In the genomic region with DNA sequence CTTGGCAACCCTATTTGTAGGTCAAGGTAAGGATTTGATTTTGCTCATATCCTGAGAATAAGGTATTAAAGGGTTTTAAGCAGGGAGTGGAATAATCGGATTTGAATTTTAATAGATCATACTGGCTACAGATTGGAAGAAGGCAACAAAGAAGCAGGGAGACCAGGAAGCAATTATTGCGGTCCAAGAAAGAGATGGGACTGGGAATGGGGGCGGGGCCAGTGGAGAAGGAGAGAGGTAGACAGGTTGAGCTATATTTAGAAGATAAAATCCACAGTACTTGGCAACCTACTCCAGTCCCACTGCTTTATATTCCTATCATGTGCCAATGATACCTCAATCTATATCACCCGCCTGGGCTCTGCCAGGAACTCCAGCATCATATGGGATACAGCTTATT, we compare ENCODE assay signal across 23 cellular contexts. TPM values are rescaled to one million over a fixed set of nuclear protein-coding genes. Genes with fewer than 3 reads are reported as not detected.
DNase-seq lines count a peak whose midpoint lies in the region; ATAC-seq, FAIRE-seq and TF ChIP-seq lines count a peak whose summit lies in the region.
"Had no signal": no experiment of that assay in that cellular context is flagged by ENCODE, and none has a peak within 500 bp of the region (broad histone marks: within the 10 kb centered on the region; RNA-seq: fewer than 3 reads in every experiment).

No MANE protein-coding gene starts in this region.

- H3K9ac ChIP-seq in H1 (replicated peaks in 1 of 4; ENCODE audit: extremely low read depth in 1 of 4, low read depth in 3 of 4, low read length in 3 of 4) = no peak overlapping the region
- H3K9ac ChIP-seq: BLaER1 treated with 17β-estradiol and CSF1 and Interleukin-3, amounts not matched to agents 10 nM and 100 nM had no signal

- H3K4me1 ChIP-seq in H1 (replicated peaks in 1 of 4; ENCODE audit: control insufficient read depth in 3 of 4, insufficient read depth in 4 of 4, low read length in 3 of 4) (peaks cover 0 to 2% (median under 1%) of the 10 kb centered on the region in 4 experiments; a peak in 1 of 7 replicates), ascending aorta (no peaks in the 10 kb centered on the region), gastroesophageal sphincter (peaks cover 0 to 3% (median 0%) of the 10 kb centered on the region in 3 donors)

- no peak overlapping the region for H3K4ac ChIP-seq in H1 (replicated peaks; ENCODE audit: insufficient read length, low read depth, low read length)

- H3K4me1 Mint-ChIP-seq in glutamatergic neuron (ENCODE audit: low read depth, unreplicated experiment) = no peaks in the 10 kb centered on the region

- H4K8ac ChIP-seq in H1 (ENCODE audit: extremely low read depth, insufficient read depth, low read length) = no peak overlapping the region

- no peak overlapping the region for H2BK15ac ChIP-seq in H1 (ENCODE audit: low read length)

- H2BK5ac ChIP-seq in H1 (ENCODE audit: low read depth, low read length) = no peak overlapping the region

- no peak overlapping the region for H3K4me3 ChIP-seq in WERI-Rb-1 (ENCODE audit: low read depth, low read length)
- H3K4me3 ChIP-seq in H1 (ENCODE audit: extremely low read depth in 1 of 4, insufficient read depth in 2 of 4, low read depth in 3 of 4, low read length in 4 of 4) = no peak overlapping the region
- no peak overlapping the region for H3K4me3 ChIP-seq in ascending aorta
- no peak overlapping the region for H3K4me3 ChIP-seq in gastroesophageal sphincter
- H3K4me3 ChIP-seq: BLaER1 treated with 17β-estradiol and CSF1 and Interleukin-3, amounts not matched to agents 10 nM and 100 nM; GM12878 had no signal

- H3K27me3 Mint-ChIP-seq in glutamatergic neuron (ENCODE audit: unreplicated experiment) = peaks cover 2% of the 10 kb centered on the region

- H3K27me3 ChIP-seq in WERI-Rb-1 (ENCODE audit: insufficient read depth, low read depth, severe bottlenecking) (no peaks in the 10 kb centered on the region), H1 (replicated peaks in 1 of 4; ENCODE audit: control insufficient read depth in 3 of 4, extremely low read depth in 1 of 4, insufficient read depth in 3 of 4, low read length in 3 of 4) (no peaks in the 10 kb centered on the region), ascending aorta (no peaks in the 10 kb centered on the region), gastroesophageal sphincter (peaks cover 2% of the 10 kb centered on the region)
- H3K27me3 ChIP-seq: BLaER1 treated with 17β-estradiol and CSF1 and Interleukin-3, amounts not matched to agents 10 nM and 100 nM had no signal

- no peak for TF ChIP-seq EP300 in H1 (IDR thresholded peaks at IDR 0.05; ENCODE audit: borderline replicate concordance in 1 of 2, low read depth in 2 of 2, low read length in 2 of 2)
- no peak for TF ChIP-seq EP300 in gastroesophageal sphincter (IDR thresholded peaks at IDR 0.05)

- no peak overlapping the region for H4K5ac ChIP-seq in H1 (ENCODE audit: insufficient read length, low read depth, low read length)

- no peak overlapping the region for H2BK120ac ChIP-seq in H1 (replicated peaks; ENCODE audit: low read depth, low read length)

- H3K27ac ChIP-seq in WERI-Rb-1 = peak overlapping the region; percentile 24
- no peak overlapping the region for H3K27ac ChIP-seq in H1 (ENCODE audit: low read depth, low read length)
- H3K27ac ChIP-seq in ascending aorta = no peak overlapping the region
- no peak overlapping the region for H3K27ac ChIP-seq in gastroesophageal sphincter
- H3K27ac ChIP-seq: BLaER1 treated with 17β-estradiol and CSF1 and Interleukin-3, amounts not matched to agents 10 nM and 100 nM; C4-2B had no signal

- no peaks in the 10 kb centered on the region; the same call in 1 of the 2 replicates for H3K23me2 ChIP-seq in H1 (ENCODE audit: low read depth, low read length)

- no peak overlapping the region for H3K23ac ChIP-seq in H1 (ENCODE audit: insufficient read length)

- H3K36me3 Mint-ChIP-seq in glutamatergic neuron (ENCODE audit: unreplicated experiment) = peaks cover 4% of the 10 kb centered on the region
- H3K36me3 Mint-ChIP-seq: CD8-positive, alpha-beta T cell had no signal

- no peak for ATAC-seq in gastroesophageal sphincter
- ATAC-seq: CD8-positive, alpha-beta T cell; GM12878 had no signal

- no peak for TF ChIP-seq CTCF in WERI-Rb-1 (IDR thresholded peaks at IDR 0.05; ENCODE audit: low read depth, low read length)
- TF ChIP-seq CTCF in H1 (IDR thresholded peaks at IDR 0.05; ENCODE audit: control extremely low read depth in 1 of 3, insufficient read depth in 1 of 3, low read depth in 1 of 3, low read length in 3 of 3) = no peak
- no peak for TF ChIP-seq CTCF in ascending aorta (IDR thresholded peaks at IDR 0.05)
- no peak for TF ChIP-seq CTCF in gastroesophageal sphincter (IDR thresholded peaks at IDR 0.05)
- TF ChIP-seq CTCF in glutamatergic neuron (IDR thresholded peaks at IDR 0.05; ENCODE audit: partially characterized antibody, unreplicated experiment) = no peak
- no peak for TF ChIP-seq CTCF in GM10266 (IDR thresholded peaks at IDR 0.05; ENCODE audit: control insufficient read depth, insufficient read depth, low read depth, missing control alignments)

- no peak overlapping the region for H3K27ac Mint-ChIP-seq in glutamatergic neuron (ENCODE audit: unreplicated experiment)
- H3K27ac Mint-ChIP-seq: B cell; CD4-positive, alpha-beta T cell; CD8-positive, alpha-beta T cell had no signal

- H2AFZ ChIP-seq in H1 (ENCODE audit: low read length) = 0 out of 2 replicates have a peak overlapping the region, but pooled peaks have one; percentile 2

- H3K4me2 ChIP-seq in H1 (ENCODE audit: insufficient read depth in 1 of 2, low read depth in 2 of 2, low read length in 2 of 2) = no peak overlapping the region
- H3K4me2 ChIP-seq: BLaER1 treated with 17β-estradiol and CSF1 and Interleukin-3, amounts not matched to agents 10 nM and 100 nM had no signal

- TF ChIP-seq POLR2A in H1 (IDR thresholded peaks at IDR 0.05; ENCODE audit: control extremely low read depth in 1 of 2, low read depth in 2 of 2, low read length in 2 of 2) (no peak), gastroesophageal sphincter (IDR thresholded peaks at IDR 0.05) (no peak)

- H3K9me3 Mint-ChIP-seq in glutamatergic neuron (ENCODE audit: unreplicated experiment) = no peaks in the 10 kb centered on the region
- H3K9me3 Mint-ChIP-seq: CD4-positive, alpha-beta T cell; CD8-positive, alpha-beta T cell had no signal

- H4K20me1 ChIP-seq in H1 (replicated peaks in 1 of 2; ENCODE audit: control insufficient read depth in 1 of 2, insufficient read depth in 2 of 2, low read length in 2 of 2) = no peaks in the 10 kb centered on the region
- H4K20me1 ChIP-seq: BLaER1 treated with 17β-estradiol and CSF1 and Interleukin-3, amounts not matched to agents 10 nM and 100 nM had no signal

- 69% methylated on average over 4 of the region's 4 CpGs; no CpG with 5 or more reads in 1 of the 2 experiments for WGBS in H1 (ENCODE audit: extremely low coverage in 1 of 2, insufficient coverage in 1 of 2, insufficient read length in 1 of 2, insufficient replicate concordance in 2 of 2, low coverage in 1 of 2, low lambda C conversion rate in 2 of 2, missing lambda C conversion rate in 1 of 2), 2 experiments
- WGBS in gastroesophageal sphincter (ENCODE audit: low coverage in 1 of 2), 2 donors = 59 to 70% methylated on average over 3 to 4 of the region's 4 CpGs

- no peak overlapping the region for H2AK5ac ChIP-seq in H1 (ENCODE audit: low read depth, low read length)

- POLR2A ChIA-PET in H1 (lab: Charles Lee; ENCODE audit: partially characterized antibody) = interaction anchor here (0.8 kb wide), 1 partner anchor 334 kb away, joined by 4 read pairs; no protein-coding TSS in a partner anchor

- H3K9me3 ChIP-seq in WERI-Rb-1 (ENCODE audit: severe bottlenecking) = peaks cover 8% of the 10 kb centered on the region
- peaks cover 0 to 5% of the 10 kb centered on the region in 2 experiments; a peak in 3 of 4 replicates for H3K9me3 ChIP-seq in H1 (ENCODE audit: insufficient read depth in 2 of 2, low read depth in 1 of 2, low read length in 1 of 2)
- no peaks in the 10 kb centered on the region for H3K9me3 ChIP-seq in ascending aorta
- no peaks in the 10 kb centered on the region for H3K9me3 ChIP-seq in gastroesophageal sphincter
- H3K9me3 ChIP-seq: Caco-2 had no signal

- H3K56ac ChIP-seq in H1 (replicated peaks; ENCODE audit: insufficient read length, low read depth, low read length) = no peak overlapping the region

- no peak for FAIRE-seq in H1 (lab: Jason Lieb, UNC)
- FAIRE-seq: A204.1, G401.6, GM12878, GM12892 had no signal

- H3K79me1 ChIP-seq in H1 (ENCODE audit: low read depth, low read length) = no peaks in the 10 kb centered on the region

- H3K18ac ChIP-seq in H1 (ENCODE audit: extremely low read depth, low read length) = no peak overlapping the region

- H3K14ac ChIP-seq in H1 (ENCODE audit: insufficient read length) = no peak overlapping the region

- no peaks in the 10 kb centered on the region for H3K36me3 ChIP-seq in WERI-Rb-1
- H3K36me3 ChIP-seq in H1 (ENCODE audit: control insufficient read depth in 2 of 4, insufficient read depth in 4 of 4, low read length in 3 of 4) = no peaks in the 10 kb centered on the region
- no peaks in the 10 kb centered on the region for H3K36me3 ChIP-seq in ascending aorta
- H3K36me3 ChIP-seq in gastroesophageal sphincter = no peaks in the 10 kb centered on the region
- H3K36me3 ChIP-seq: BLaER1 treated with 17β-estradiol and CSF1 and Interleukin-3, amounts not matched to agents 10 nM and 100 nM had no signal

- H4K91ac ChIP-seq in H1 (replicated peaks; ENCODE audit: insufficient read length, low read length) = no peak overlapping the region

- no peak overlapping the region for H3K4me3 Mint-ChIP-seq in glutamatergic neuron (ENCODE audit: unreplicated experiment)
- H3K4me3 Mint-ChIP-seq: B cell; CD4-positive, alpha-beta T cell; CD8-positive, alpha-beta T cell had no signal

- no peak overlapping the region for H2BK12ac ChIP-seq in H1 (ENCODE audit: low read depth, low read length)

- H3K79me2 ChIP-seq in H1 (ENCODE audit: control insufficient read depth in 1 of 2, insufficient read depth in 2 of 2, low read length in 2 of 2) = no peaks in the 10 kb centered on the region

- DNase-seq in D341Med (ENCODE audit: low spot score) (peak; percentile 72), NCI-H82 (lab: John Stamatoyannopoulos, UW) (peak; percentile 80), WERI-Rb-1 (peak; percentile 83), H1 (ENCODE audit: low read depth in 1 of 2, low spot score in 2 of 2) (no peak), ascending aorta (ENCODE audit: low spot score in 2 of 2) (no peak), glutamatergic neuron (no peak), GM10266 (ENCODE audit: extremely low spot score) (no peak)
- DNase-seq: 8988T; AML-193; Caco-2; Calu3; CD4-positive, alpha-beta T cell; CD8-positive, alpha-beta T cell; DMS79 treated with DMSO at 0.1 percent for 48 hours; GF-D8 had no signal

- no peak for TF ChIP-seq RAD21 in H1 (IDR thresholded peaks at IDR 0.05 in 1 of 2, conservative IDR thresholded peaks at IDR 0.05 in 1 of 2; ENCODE audit: low read depth in 2 of 2, low read length in 2 of 2)

- CTCF ChIA-PET in H1 (lab: Charles Lee; ENCODE audit: partially characterized antibody) = interaction anchor here (1.1 to 1.4 kb wide), 3 partner anchors 10 to 91 kb away, joined by 3 to 4 read pairs (median 4); no protein-coding TSS in a partner anchor

- H2BK20ac ChIP-seq in H1 (ENCODE audit: low read length) = no peak overlapping the region

- intact Hi-C loops in ascending aorta (cut with DNase I) = loop anchor here (10.0 kb wide), 1 partner anchor 743 kb away; the partner anchor contains the start of gene WIPI1

RNA-seq across cellular contexts. Expression of gene NOL11, which starts 5.8 kb away (rescaled TPM):
- total RNA-seq in H1 (2021; fragmentation: NEBNext Ultra II Directional; extraction: Animal tissue kit (Norgen Biotek cat#: 25700)) = 97.2 and 102 TPM in 2 replicates
- polyA plus RNA-seq in H1 (2011; rRNA removed) = 28.2 and 58.0 TPM in 2 replicates
- 45.6 TPM for polyA plus RNA-seq in H1 (2011; cell fraction: cytosol; rRNA removed)
- polyA plus RNA-seq in H1 (2011; cell fraction: nucleus; rRNA removed) = 32.3 TPM
- polyA plus RNA-seq in H1 (2012, experiment 1 of 2) = 70.1 to 123 TPM (median 76.1 TPM) in 4 replicates
- 12.2 TPM for polyA plus RNA-seq in H1 (2012, experiment 2 of 2)
- polyA plus RNA-seq in H1 (2013, experiment 1 of 2) = 69.1 TPM
- 75.3 TPM for polyA plus RNA-seq in H1 (2013, experiment 2 of 2)
- polyA minus RNA-seq in H1 (2011; rRNA and poly(A)+ RNA removed) = 59.4 and 99.9 TPM in 2 replicates
- 260 TPM for polyA minus RNA-seq in H1 (2011; cell fraction: cytosol; rRNA and poly(A)+ RNA removed)
- polyA minus RNA-seq in H1 (2011; cell fraction: nucleus; rRNA and poly(A)+ RNA removed) = 80.3 TPM
- total RNA-seq in ascending aorta (22.0 TPM), gastroesophageal sphincter (10 to 100 TPM; 20.5 to 26.2 (median 22.6) TPM), glutamatergic neuron (ENCODE audit: unreplicated experiment) (40.6 TPM)

Comparison
In these comparisons a context has a peak if more than half of its experiments do, and no peak if none do; other contexts are left out.
1. DNase-seq: peak in D341Med (single experiment), NCI-H82 (single experiment) and WERI-Rb-1 (single experiment); none in H1 (0 of 2), ascending aorta (0 of 2), glutamatergic neuron (single experiment) and GM10266 (single experiment).